Comparison of ENCODE assay signal across 37 cellular contexts in the genomic region with DNA sequence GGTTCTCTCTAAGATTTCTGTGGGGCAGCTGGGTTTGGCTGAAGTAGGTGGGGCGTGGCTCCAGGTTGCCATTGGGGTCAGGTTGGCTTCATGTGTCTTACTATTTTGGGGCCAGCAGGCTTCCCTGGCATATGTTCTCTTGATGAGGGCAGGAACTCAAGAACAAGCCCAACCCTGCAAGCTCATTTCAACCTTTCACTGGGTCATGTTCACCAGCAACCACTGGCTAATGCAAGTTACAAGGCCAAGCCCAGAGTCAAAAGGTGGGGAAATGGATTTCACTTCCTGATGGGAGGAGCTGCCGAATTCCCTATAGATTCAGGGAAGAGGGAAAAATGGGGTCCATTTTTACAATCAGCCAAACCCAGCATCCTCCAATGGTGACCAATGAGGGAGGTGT. TPM values are rescaled to one million over a fixed set of nuclear protein-coding genes. Genes with fewer than 3 reads are reported as not detected.
"Had no signal": no experiment of that assay in that cellular context is flagged by ENCODE, and none has a peak within 500 bp of the region (broad histone marks: within the 10 kb centered on the region; RNA-seq: fewer than 3 reads in every experiment).

No MANE protein-coding gene starts in this region.

- H3K9me3 Mint-ChIP-seq: activated CD4-positive, alpha-beta memory T cell treated with anti-CD3 and anti-CD28 coated beads, Interleukin-2, amount 10 ng/mL, durations not matched to agents 7 days and 5 days; activated CD4-positive, alpha-beta T cell treated with anti-CD3 and anti-CD28 coated beads, Interleukin-2, amount 10 ng/mL, durations not matched to agents 7 days and 5 days; activated naive CD4-positive, alpha-beta T cell treated with anti-CD3 and anti-CD28 coated beads, Interleukin-2, amount 10 ng/mL, durations not matched to agents 7 days and 5 days; activated naive CD4-positive, alpha-beta T cell treated with anti-CD3 and anti-CD28 coated beads, Interleukin-2, amount 50 U/mL, for 72 hours; activated naive CD8-positive, alpha-beta T cell treated with anti-CD3 and anti-CD28 coated beads, Interleukin-2, amount 10 ng/mL, durations not matched to agents 7 days and 5 days; activated T-cell treated with anti-CD3 and anti-CD28 coated beads, Interleukin-2, amount 50 U/mL, for 24 hours; activated T-cell treated with anti-CD3 and anti-CD28 coated beads, Interleukin-2, amount 50 U/mL, for 72 hours; T-helper 2 cell treated with Interferon-gamma antibody and Interleukin-4, amounts not matched to agents 5 μg/mL and 100 μg/mL, for 36 hours had no signal

- H3K4me2 ChIP-seq: hepatocyte had no signal

- H3K27me3 ChIP-seq: ascending aorta, breast epithelium, cardiac muscle cell, colonic mucosa, hepatocyte had no signal

- H3K4me3 Mint-ChIP-seq: activated CD4-positive, alpha-beta memory T cell treated with anti-CD3 and anti-CD28 coated beads, Interleukin-2, amount 10 ng/mL, durations not matched to agents 7 days and 5 days; activated CD4-positive, alpha-beta T cell treated with anti-CD3 and anti-CD28 coated beads, Interleukin-2, amount 10 ng/mL, durations not matched to agents 7 days and 5 days; activated naive CD4-positive, alpha-beta T cell treated with anti-CD3 and anti-CD28 coated beads, Interleukin-2, amount 10 ng/mL, durations not matched to agents 7 days and 5 days; activated naive CD8-positive, alpha-beta T cell treated with anti-CD3 and anti-CD28 coated beads, Interleukin-2, amount 10 ng/mL, durations not matched to agents 7 days and 5 days; activated T-cell treated with anti-CD3 and anti-CD28 coated beads, Interleukin-2, amount 50 U/mL, for 24 hours; activated T-cell treated with anti-CD3 and anti-CD28 coated beads, Interleukin-2, amount 50 U/mL, for 72 hours; brain; T-helper 17 cell; T-helper 2 cell treated with Interferon-gamma antibody and Interleukin-4, amounts not matched to agents 5 μg/mL and 100 μg/mL, for 36 hours had no signal

- H3K36me3 ChIP-seq: ascending aorta, breast epithelium, cardiac muscle cell, colonic mucosa, esophagus squamous epithelium, gastroesophageal sphincter, heart right ventricle had no signal

- DNase-seq: activated CD4-positive, alpha-beta memory T cell treated with anti-CD3 and anti-CD28 coated beads, Interleukin-2, amount 10 ng/mL, durations not matched to agents 7 days and 5 days; activated CD4-positive, alpha-beta T cell treated with anti-CD3 and anti-CD28 coated beads for 4 hours; activated CD4-positive, alpha-beta T cell treated with anti-CD3 and anti-CD28 coated beads, Interleukin-2, amount 10 ng/mL, durations not matched to agents 7 days and 5 days; activated CD4-positive, alpha-beta T cell treated with anti-CD3 and anti-CD28 coated beads, Interleukin-2, amount 50 U/mL, for 4 hours; activated CD4-positive, CD25-positive, alpha-beta regulatory T cell; activated CD4-positive, CD25-positive, alpha-beta regulatory T cell treated with anti-CD3 and anti-CD28 coated beads, Interleukin-2, amount 50 U/mL, for 72 hours; activated CD8-positive, alpha-beta memory T cell treated with anti-CD3 and anti-CD28 coated beads, Interleukin-2, amount 50 U/mL, for 48 hours; activated gamma-delta T cell; activated naive CD4-positive, alpha-beta T cell; activated naive CD4-positive, alpha-beta T cell treated with anti-CD3 and anti-CD28 coated beads, Interleukin-2, amount 10 ng/mL, durations not matched to agents 7 days and 5 days; activated naive CD8-positive, alpha-beta T cell treated with anti-CD3 and anti-CD28 coated beads, Interleukin-2, amount 10 ng/mL, durations not matched to agents 7 days and 5 days; activated T-cell treated with anti-CD3 and anti-CD28 coated beads for 4 hours; activated T-cell treated with anti-CD3 and anti-CD28 coated beads, Interleukin-2, amount 50 U/mL, for 24 hours; activated T-cell treated with anti-CD3 and anti-CD28 coated beads, Interleukin-2, amount 50 U/mL, for 72 hours; central memory CD4-positive, alpha-beta T cell; cerebellar nuclear complex; colonic mucosa; effector CD8-positive, alpha-beta T cell; esophagus squamous epithelium; foreskin melanocyte; heart right ventricle; T-helper 17 cell; T1000 had no signal

- H3K27ac Mint-ChIP-seq: activated CD4-positive, alpha-beta memory T cell treated with anti-CD3 and anti-CD28 coated beads, Interleukin-2, amount 10 ng/mL, durations not matched to agents 7 days and 5 days; activated CD4-positive, alpha-beta T cell treated with anti-CD3 and anti-CD28 coated beads, Interleukin-2, amount 10 ng/mL, durations not matched to agents 7 days and 5 days; activated naive CD4-positive, alpha-beta T cell treated with anti-CD3 and anti-CD28 coated beads, Interleukin-2, amount 10 ng/mL, durations not matched to agents 7 days and 5 days; activated naive CD4-positive, alpha-beta T cell treated with anti-CD3 and anti-CD28 coated beads, Interleukin-2, amount 50 U/mL, for 72 hours; activated naive CD8-positive, alpha-beta T cell treated with anti-CD3 and anti-CD28 coated beads, Interleukin-2, amount 10 ng/mL, durations not matched to agents 7 days and 5 days; activated T-cell treated with anti-CD3 and anti-CD28 coated beads, Interleukin-2, amount 50 U/mL, for 24 hours; activated T-cell treated with anti-CD3 and anti-CD28 coated beads, Interleukin-2, amount 50 U/mL, for 72 hours; brain; T-helper 17 cell; T-helper 2 cell treated with Interferon-gamma antibody and Interleukin-4, amounts not matched to agents 5 μg/mL and 100 μg/mL, for 36 hours had no signal

- H3K9me3 ChIP-seq: ascending aorta, breast epithelium, colonic mucosa, esophagus squamous epithelium, gastroesophageal sphincter, heart right ventricle had no signal

- H3K4me3 ChIP-seq: ascending aorta, breast epithelium, cardiac muscle cell, colonic mucosa, esophagus squamous epithelium, gastroesophageal sphincter, heart right ventricle, hepatocyte had no signal

- H2AFZ ChIP-seq: hepatocyte had no signal

- H3K36me3 Mint-ChIP-seq: activated naive CD4-positive, alpha-beta T cell treated with anti-CD3 and anti-CD28 coated beads, Interleukin-2, amount 10 ng/mL, durations not matched to agents 7 days and 5 days; activated naive CD4-positive, alpha-beta T cell treated with anti-CD3 and anti-CD28 coated beads, Interleukin-2, amount 50 U/mL, for 72 hours; activated naive CD8-positive, alpha-beta T cell treated with anti-CD3 and anti-CD28 coated beads, Interleukin-2, amount 10 ng/mL, durations not matched to agents 7 days and 5 days; brain had no signal

- ATAC-seq: activated naive CD4-positive, alpha-beta T cell treated with anti-CD3 and anti-CD28 coated beads, Interleukin-2, amount 50 U/mL, for 72 hours; activated T-cell treated with anti-CD3 and anti-CD28 coated beads, Interleukin-2, amount 50 U/mL, for 72 hours; gastroesophageal sphincter; heart right ventricle; T-helper 17 cell had no signal

- H3K27ac ChIP-seq: ascending aorta, breast epithelium, cardiac muscle cell, colonic mucosa, epithelial cell of prostate, esophagus squamous epithelium, gastroesophageal sphincter, heart right ventricle, hepatocyte had no signal

- H3K4me1 ChIP-seq: ascending aorta, breast epithelium, colonic mucosa, esophagus squamous epithelium, gastroesophageal sphincter, heart right ventricle had no signal

RNA-seq across cellular contexts. Expression of a gene that starts 34.0 kb away (rescaled TPM):
- total RNA-seq: activated CD4-positive, alpha-beta memory T cell treated with anti-CD3 and anti-CD28 coated beads, Interleukin-2, amount 10 ng/mL, durations not matched to agents 7 days and 5 days; activated CD4-positive, alpha-beta T cell treated with anti-CD3 and anti-CD28 coated beads, Interleukin-2, amount 10 ng/mL, durations not matched to agents 7 days and 5 days; activated naive CD4-positive, alpha-beta T cell treated with anti-CD3 and anti-CD28 coated beads, Interleukin-2, amount 50 U/mL, for 72 hours; activated naive CD8-positive, alpha-beta T cell treated with anti-CD3 and anti-CD28 coated beads, Interleukin-2, amount 10 ng/mL, durations not matched to agents 7 days and 5 days; activated T-cell treated with anti-CD3 and anti-CD28 coated beads, Interleukin-2, amount 50 U/mL, for 72 hours; ascending aorta; dermis microvascular lymphatic vessel endothelial cell; esophagus squamous epithelium; fibroblast of lung; fibroblast of villous mesenchyme; gastroesophageal sphincter; glomerular endothelial cell; T-helper 17 cell had no signal
- polyA plus RNA-seq: esophagus, fibroblast of lung had no signal
